Comparison of ENCODE assay signal across 17 cellular contexts in genomic region chr2:8346238-8346637, GRCh38.
"Had no signal": no experiment of that assay in that cellular context is flagged by ENCODE, and none has a peak within 500 bp of the region (broad histone marks: within the 10 kb centered on the region; RNA-seq: fewer than 3 reads in every experiment).

No MANE protein-coding gene starts in this region.

- H3K36me3 ChIP-seq: lower lobe of right lung, sigmoid colon, thoracic aorta, upper lobe of left lung had no signal

- DNase-seq: activated B cell treated with CpG ODN at 0.5 μM for 24 hours; activated CD4-positive, alpha-beta T cell treated with anti-CD3 and anti-CD28 coated beads for 48 hours; effector CD4-positive, alpha-beta T cell; lower lobe of right lung; nephron progenitor cell; nucleus accumbens; sigmoid colon; stimulated activated CD4-positive, alpha-beta T cell treated with anti-CD3 and anti-CD28 coated beads, Interleukin-4, amount 100 ng/mL, for 4 hours; stimulated activated naive B cell treated with anti-CD40 and anti-IgM and Interleukin-4, amounts not matched to agents 10 μg/mL and 1 μg/mL and 100 μg/mL, for 72 hours; T-helper 9 cell; upper lobe of left lung had no signal

- H3K27me3 ChIP-seq: sigmoid colon, upper lobe of left lung had no signal

- H3K27ac Mint-ChIP-seq: activated B cell treated with CpG ODN at 0.5 μM for 24 hours; activated naive CD8-positive, alpha-beta T cell; activated T-helper 1 cell treated with anti-CD3 and anti-CD28 coated beads, Interleukin-12 subunit alpha, Interleukin-12 subunit beta, Interleukin-2, Interleukin-4 antibody, amounts not matched to agents 30 ng/mL and 10 ng/mL and 1 ng/mL, durations not matched to agents 14 hours and 24 hours and 36 hours; nephron progenitor cell; stimulated activated naive B cell treated with anti-CD40 and anti-IgM and Interleukin-4, amounts not matched to agents 10 μg/mL and 1 μg/mL and 100 μg/mL, for 72 hours; T-cell had no signal

- H3K4me3 ChIP-seq: lower lobe of right lung, sigmoid colon, thoracic aorta, upper lobe of left lung had no signal

- H3K9me3 ChIP-seq: lower lobe of right lung, sigmoid colon, thoracic aorta, upper lobe of left lung had no signal

- H3K4me1 Mint-ChIP-seq: activated B cell treated with CpG ODN at 0.5 μM for 24 hours; stimulated activated naive B cell treated with anti-CD40 and anti-IgM and Interleukin-4, amounts not matched to agents 10 μg/mL and 1 μg/mL and 100 μg/mL, for 72 hours had no signal

- H3K9me3 Mint-ChIP-seq: activated B cell treated with CpG ODN at 0.5 μM for 24 hours; stimulated activated naive B cell treated with anti-CD40 and anti-IgM and Interleukin-4, amounts not matched to agents 10 μg/mL and 1 μg/mL and 100 μg/mL, for 72 hours; T-cell had no signal

- ATAC-seq: lower lobe of right lung; stimulated activated naive B cell treated with anti-CD40 and anti-IgM and Interleukin-4, amounts not matched to agents 10 μg/mL and 1 μg/mL and 100 μg/mL, for 72 hours had no signal

- FAIRE-seq: bronchial epithelial cell, islet of Langerhans had no signal

- H3K4me3 Mint-ChIP-seq: activated B cell treated with CpG ODN at 0.5 μM for 24 hours; activated naive CD8-positive, alpha-beta T cell; activated T-helper 1 cell treated with anti-CD3 and anti-CD28 coated beads, Interleukin-12 subunit alpha, Interleukin-12 subunit beta, Interleukin-2, Interleukin-4 antibody, amounts not matched to agents 30 ng/mL and 10 ng/mL and 1 ng/mL, durations not matched to agents 14 hours and 24 hours and 36 hours; nephron progenitor cell; stimulated activated naive B cell treated with anti-CD40 and anti-IgM and Interleukin-4, amounts not matched to agents 10 μg/mL and 1 μg/mL and 100 μg/mL, for 72 hours; T-cell had no signal

- H3K4me1 ChIP-seq: lower lobe of right lung, sigmoid colon, upper lobe of left lung had no signal

- H3K27me3 Mint-ChIP-seq: T-cell had no signal

- H3K36me3 Mint-ChIP-seq: activated naive CD8-positive, alpha-beta T cell; stimulated activated naive B cell treated with anti-CD40 and anti-IgM and Interleukin-4, amounts not matched to agents 10 μg/mL and 1 μg/mL and 100 μg/mL, for 72 hours; T-cell had no signal

- H3K27ac ChIP-seq: lower lobe of right lung, sigmoid colon, thoracic aorta, upper lobe of left lung had no signal
